ENCODE assay signal across 8 cellular contexts in genomic region chr14:89955022-89955414, GRCh38. TPM values are rescaled to one million over a fixed set of nuclear protein-coding genes. Genes with fewer than 3 reads are reported as not detected.
DNase-seq lines count a peak whose midpoint lies in the region; ATAC-seq and TF ChIP-seq lines count a peak whose summit lies in the region.

No MANE protein-coding gene starts in this region.

- ATAC-seq in GM18517 (IDR thresholded peaks at IDR 0.05; ENCODE audit: unreplicated experiment): peak; percentile 0
- no peak for ATAC-seq in naive B cell (ENCODE audit: low read depth in 2 of 2)
- no peak for ATAC-seq in HG02981 (IDR thresholded peaks at IDR 0.05; ENCODE audit: unreplicated experiment)
- ATAC-seq in HG02885 (IDR thresholded peaks at IDR 0.05; ENCODE audit: poor library complexity, unreplicated experiment): no peak

- peak overlapping the region; percentile 90 to 99 (median 98) for H3K4me3 Mint-ChIP-seq in naive B cell

- H3K4me1 Mint-ChIP-seq in naive B cell: peaks cover 32 to 48% (median 46%) of the 10 kb centered on the region in 3 donors

- peak overlapping the region; percentile 95 for H3K4me3 ChIP-seq in coronary artery

- peaks cover 14% of the 10 kb centered on the region for H3K9me3 ChIP-seq in KOPT-K1 (ENCODE audit: insufficient read depth, low read length, poor library complexity, severe bottlenecking)

- H3K27me3 Mint-ChIP-seq in naive B cell: no peaks in the 10 kb centered on the region

- TF ChIP-seq CTCF in coronary artery (IDR thresholded peaks at IDR 0.05) (no peak), GM10266 (IDR thresholded peaks at IDR 0.05; ENCODE audit: control insufficient read depth, insufficient read depth, low read depth, missing control alignments) (no peak)

- H3K27ac Mint-ChIP-seq in naive B cell: peak overlapping the region in 5 of 6 donors; percentile 85 to 98 (median 96)

- DNase-seq in coronary artery (ENCODE audit: low spot score): no peak
- no peak for DNase-seq in naive B cell
- no peak for DNase-seq in GM10266 (ENCODE audit: extremely low spot score)
- DNase-seq in NCI-H1092 (lab: John Stamatoyannopoulos, UW): no peak

- H3K36me3 Mint-ChIP-seq in naive B cell: peaks cover 0 to 11% of the 10 kb centered on the region in 2 donors

- peak overlapping the region; percentile 87 for H3K27ac ChIP-seq in KOPT-K1 (ENCODE audit: low read depth, low read length, poor library complexity, severe bottlenecking)
- peak overlapping the region; percentile 90 to 91 for H3K27ac ChIP-seq in coronary artery

- H3K9me3 Mint-ChIP-seq in naive B cell: peaks cover 0 to 3% (median 0%) of the 10 kb centered on the region in 7 donors

- H3K36me3 ChIP-seq in KOPT-K1 (ENCODE audit: insufficient read depth, low read length): peaks cover 25% of the 10 kb centered on the region

RNA-seq across cellular contexts. Expression of gene EFCAB11, which starts 0.5 kb away (rescaled TPM):
- 10 to 100 TPM in 2 of 6 donors, 1 to 10 TPM in 4; 3.7 to 13.1 (median 7.4) TPM for polyA plus RNA-seq in naive B cell (ENCODE audit: low read depth in 6 of 6)

RNA-seq across cellular contexts. Expression of gene TDP1, which starts 0.7 kb away (rescaled TPM):
- 10 to 100 TPM; 22.0 to 37.1 (median 32.3) TPM for polyA plus RNA-seq in naive B cell (ENCODE audit: low read depth in 6 of 6)
